ENCODE assay signal across 19 cellular contexts in the genomic region with DNA sequence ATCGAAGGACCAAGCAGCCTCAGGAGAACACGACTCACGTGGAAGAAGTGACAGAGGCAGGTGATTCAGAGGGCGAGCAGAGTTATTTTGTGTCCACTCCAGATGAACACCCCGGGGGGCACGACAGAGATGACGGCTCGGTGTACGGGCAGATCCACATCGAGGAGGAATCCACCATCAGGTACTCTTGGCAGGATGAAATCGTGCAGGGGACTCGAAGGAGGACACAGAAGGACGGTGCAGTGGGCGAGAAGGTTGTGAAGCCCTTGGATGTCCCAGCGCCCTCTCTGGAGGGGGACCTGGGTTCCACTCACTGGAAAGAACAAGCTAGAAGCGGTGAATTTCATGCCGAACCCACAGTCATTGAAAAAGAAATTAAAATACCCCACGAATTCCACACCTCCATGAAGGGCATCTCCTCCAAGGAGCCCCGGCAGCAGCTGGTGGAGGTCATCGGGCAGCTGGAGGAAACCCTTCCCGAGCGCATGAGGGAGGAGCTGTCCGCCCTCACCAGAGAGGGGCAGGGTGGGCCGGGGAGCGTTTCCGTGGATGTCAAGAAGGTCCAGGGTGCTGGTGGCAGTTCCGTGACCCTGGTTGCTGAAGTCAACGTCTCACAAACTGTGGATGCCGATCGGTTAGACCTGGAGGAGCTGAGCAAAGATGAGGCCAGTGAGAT. TPM values are rescaled to one million over a fixed set of nuclear protein-coding genes. Genes with fewer than 3 reads are reported as not detected.
DNase-seq lines count a peak whose midpoint lies in the region; ATAC-seq, FAIRE-seq and TF ChIP-seq lines count a peak whose summit lies in the region.
"Had no signal": no experiment of that assay in that cellular context is flagged by ENCODE, and none has a peak within 500 bp of the region (broad histone marks: within the 10 kb centered on the region; RNA-seq: fewer than 3 reads in every experiment).

No MANE protein-coding gene starts in this region.

- peak overlapping the region; percentile 43 for H3K27ac Mint-ChIP-seq in stimulated activated naive CD8-positive, alpha-beta T cell treated with anti-CD3 and anti-CD28 coated beads, Interleukin-15, Interleukin-2, amounts not matched to agents 100 ng/mL and 50 ng/mL, for 24 hours

- no peak for ATAC-seq in stimulated activated naive CD8-positive, alpha-beta T cell treated with anti-CD3 and anti-CD28 coated beads, Interleukin-15, Interleukin-2, amounts not matched to agents 100 U/mL and 50 U/mL, for 24 hours
- no peak for ATAC-seq in HG02678 (IDR thresholded peaks at IDR 0.05; ENCODE audit: unreplicated experiment)
- ATAC-seq: PC-3 had no signal

- intact Hi-C loops in kidney (cut with DNase I), result no loop called here
- intact Hi-C loops in posterior vena cava (cut with DNase I), result loop anchor here in 1 of 2 donors (2.0 kb wide), 1 partner anchor 62 kb away; no protein-coding TSS in a partner anchor
- intact Hi-C loops in uterus (cut with DNase I; ENCODE audit: low total_unique reads), result no loop called here

- no peaks in the 10 kb centered on the region for H3K9me3 Mint-ChIP-seq in stimulated activated naive CD8-positive, alpha-beta T cell treated with anti-CD3 and anti-CD28 coated beads, Interleukin-15, Interleukin-2, amounts not matched to agents 100 ng/mL and 50 ng/mL, for 24 hours

- no peak overlapping the region for H3K9ac ChIP-seq in kidney (ENCODE audit: low read length in 2 of 2)

- H3K27me3 ChIP-seq in uterus, result no peaks in the 10 kb centered on the region

- no peaks in the 10 kb centered on the region for H3K36me3 Mint-ChIP-seq in stimulated activated naive CD8-positive, alpha-beta T cell treated with anti-CD3 and anti-CD28 coated beads, Interleukin-15, Interleukin-2, amounts not matched to agents 100 ng/mL and 50 ng/mL, for 24 hours (ENCODE audit: low read depth)

- no peak for DNase-seq in stimulated activated naive CD8-positive, alpha-beta T cell treated with anti-CD3 and anti-CD28 coated beads, Interleukin-15, Interleukin-2, amounts not matched to agents 100 U/mL and 50 U/mL, for 24 hours
- DNase-seq in kidney (peak; percentile 56), posterior vena cava (ENCODE audit: low spot score) (peak; percentile 59), uterus (no peak), NOMO-1 treated with DMSO at 0.1 percent for 48 hours (lab: John Stamatoyannopoulos, UW; ENCODE audit: unreplicated experiment) (no peak), islet precursor cell (no peak)
- DNase-seq: DMS79 treated with DMSO at 0.1 percent for 48 hours; HCEC 1CT; KBM-7; NCI-H1048; NCI-H226; NCI-H526 treated with DMSO at 0.1 percent for 48 hours; NK-92 treated with Interleukin-12 subunit alpha and Interleukin-12 subunit beta, amount 100 ng/mL, for 24 hours; PC-3 had no signal

- H3K4me3 ChIP-seq in kidney (ENCODE audit: low read length in 2 of 2), result no peak overlapping the region
- no peak overlapping the region for H3K4me3 ChIP-seq in uterus

- H3K4me1 ChIP-seq in kidney (ENCODE audit: control insufficient read depth in 1 of 2, insufficient read depth in 1 of 2, low read depth in 1 of 2, low read length in 2 of 2), result no peaks in the 10 kb centered on the region
- H3K4me1 ChIP-seq in uterus, result no peaks in the 10 kb centered on the region

- H3K27me3 Mint-ChIP-seq in stimulated activated naive CD8-positive, alpha-beta T cell treated with anti-CD3 and anti-CD28 coated beads, Interleukin-15, Interleukin-2, amounts not matched to agents 100 ng/mL and 50 ng/mL, for 24 hours, result no peaks in the 10 kb centered on the region

- H3K36me3 ChIP-seq in kidney (ENCODE audit: control insufficient read depth in 1 of 2, insufficient read depth in 2 of 2, low read length in 2 of 2), result no peaks in the 10 kb centered on the region
- H3K36me3 ChIP-seq in uterus, result no peaks in the 10 kb centered on the region

- peaks cover 11% of the 10 kb centered on the region for H3K4me1 Mint-ChIP-seq in stimulated activated naive CD8-positive, alpha-beta T cell treated with anti-CD3 and anti-CD28 coated beads, Interleukin-15, Interleukin-2, amounts not matched to agents 100 ng/mL and 50 ng/mL, for 24 hours (ENCODE audit: low read depth)

- FAIRE-seq in kidney (lab: Jason Lieb, UNC), result no peak
- FAIRE-seq: G401.6, GM12892, GM19239 had no signal

- H3K27ac ChIP-seq in kidney (ENCODE audit: low read depth in 2 of 2, low read length in 2 of 2) (no peak overlapping the region), uterus (no peak overlapping the region)

- H3K4me3 Mint-ChIP-seq in stimulated activated naive CD8-positive, alpha-beta T cell treated with anti-CD3 and anti-CD28 coated beads, Interleukin-15, Interleukin-2, amounts not matched to agents 100 ng/mL and 50 ng/mL, for 24 hours, result no peak overlapping the region

- TF ChIP-seq POLR2A in uterus (IDR thresholded peaks at IDR 0.05), result no peak

- no peaks in the 10 kb centered on the region for H3K9me3 ChIP-seq in kidney (ENCODE audit: control insufficient read depth in 1 of 2, low read length in 2 of 2)
- no peaks in the 10 kb centered on the region for H3K9me3 ChIP-seq in uterus

- TF ChIP-seq CTCF in kidney (IDR thresholded peaks at IDR 0.05; ENCODE audit: borderline replicate concordance, extremely low read depth, insufficient read depth) (no peak), uterus (IDR thresholded peaks at IDR 0.05) (no peak)

RNA-seq across cellular contexts. Expression of gene SYNM, which starts 26.0 kb away (rescaled TPM):
- total RNA-seq in kidney (23.2 TPM), posterior vena cava (100 to 1,000 TPM; 447 to 863 TPM), uterus (10 to 100 TPM in 3 of 4 donors, 1 to 10 TPM in 1; 6.4 to 44.6 (median 36.4) TPM)
- polyA plus RNA-seq in kidney (ENCODE audit: insufficient read depth, low read depth, low replicate concordance), result 4.5 TPM

Comparison
In these comparisons a context has a peak if more than half of its experiments do, and no peak if none do; other contexts are left out.
1. DNase-seq: peak in kidney (single experiment) and posterior vena cava (single experiment); none in stimulated activated naive CD8-positive, alpha-beta T cell treated with anti-CD3 and anti-CD28 coated beads, Interleukin-15, Interleukin-2, amounts not matched to agents 100 U/mL and 50 U/mL, for 24 hours (single experiment), uterus (0 of 2), NOMO-1 treated with DMSO at 0.1 percent for 48 hours (single experiment) and islet precursor cell (single experiment).
2. RNA of gene SYNM, which starts 26.0 kb away (total RNA-seq): 447 to 863 TPM in posterior vena cava; 6.4 to 44.6 TPM in uterus and 23.2 TPM in kidney (single experiment); every median in the first group is over 4 times any median in the second.